13 cellular contexts compared by ENCODE assay signal in genomic region chr12:77816196-77816595, GRCh38. TPM values are rescaled to one million over a fixed set of nuclear protein-coding genes. Genes with fewer than 3 reads are reported as not detected.
DNase-seq lines count a peak whose midpoint lies in the region; ATAC-seq and TF ChIP-seq lines count a peak whose summit lies in the region.
"Had no signal": no experiment of that assay in that cellular context is flagged by ENCODE, and none has a peak within 500 bp of the region (broad histone marks: within the 10 kb centered on the region; RNA-seq: fewer than 3 reads in every experiment).

No MANE protein-coding gene starts in this region.

- POLR2A ChIA-PET in GM10248 (lab: Yijun Ruan, JAX) (no interaction called here), WTC11 (lab: Charles Lee) (no interaction called here)

- no peaks in the 10 kb centered on the region for H3K9me3 Mint-ChIP-seq in WTC11

- CTCF ChIA-PET in GM10248 (lab: Yijun Ruan, JAX) = no interaction called here
- CTCF ChIA-PET in WTC11 (lab: Charles Lee) = interaction anchor here (2.1 kb wide), 1 partner anchor 110 kb away, joined by 6 read pairs; no protein-coding TSS in a partner anchor

- ATAC-seq in GM19043 (IDR thresholded peaks at IDR 0.05; ENCODE audit: low read depth, unreplicated experiment) = peak; percentile 93
- ATAC-seq in HG02623 (IDR thresholded peaks at IDR 0.05; ENCODE audit: unreplicated experiment) = peak; percentile 98
- ATAC-seq in HG03378 (IDR thresholded peaks at IDR 0.05; ENCODE audit: unreplicated experiment) = peak; percentile 98
- no peak for ATAC-seq in WTC11

- no peaks in the 10 kb centered on the region for H3K27me3 Mint-ChIP-seq in WTC11 (ENCODE audit: low read depth)
- H3K27me3 Mint-ChIP-seq: naive B cell had no signal

- DNase-seq in GM10248 (ENCODE audit: extremely low spot score) (peak; percentile 25), GF-D8 (lab: John Stamatoyannopoulos, UW) (no peak), G401 (ENCODE audit: low spot score) (no peak), NOMO-1 treated with DMSO at 0.1 percent for 48 hours (lab: John Stamatoyannopoulos, UW; ENCODE audit: unreplicated experiment) (no peak), WTC11 (ENCODE audit: low spot score) (no peak)
- DNase-seq: activated effector memory CD4-positive, alpha-beta T cell treated with Interleukin-2 at 50 U/mL for 16 hours; caudate nucleus; KG1; naive B cell; Right ventricle myocardium superior had no signal

- in situ Hi-C loops in G401 (cut with HindIII; ENCODE audit: low sequenced_read_pairs) = no loop called here

- no peak overlapping the region for H3K4me3 Mint-ChIP-seq in WTC11
- H3K4me3 Mint-ChIP-seq: naive B cell had no signal

- H3K36me3 Mint-ChIP-seq in WTC11 = no peaks in the 10 kb centered on the region
- H3K36me3 Mint-ChIP-seq: naive B cell had no signal

- 0 out of 2 replicates have a peak, but pooled peaks cover 4% of the 10 kb centered on the region for H3K4me1 Mint-ChIP-seq in WTC11
- H3K4me1 Mint-ChIP-seq: naive B cell had no signal

- TF ChIP-seq CTCF in GM10248 (IDR thresholded peaks at IDR 0.05; ENCODE audit: control extremely low read depth, extremely low read depth, low read depth, missing control alignments) (no peak), WTC11 (IDR thresholded peaks at IDR 0.05) (no peak)

- no peak overlapping the region for H3K27ac Mint-ChIP-seq in WTC11
- H3K27ac Mint-ChIP-seq: naive B cell had no signal

TF ChIP-seq in WTC11, 78 proteins besides CTCF, POLR2A, EP300 and RAD21:
- TF ChIP-seq JUN (CRISPR knock-in tag; IDR thresholded peaks at IDR 0.05) = no peak
- no peak for TF ChIP-seq ZNF416 (CRISPR knock-in tag; IDR thresholded peaks at IDR 0.05)
TF ChIP-seq in WTC11: peak in this region for 0.

RNA-seq across cellular contexts. Expression of gene NAV3, which starts 14.5 kb away (rescaled TPM):
- total RNA-seq in G401 (2014; rRNA removed; shearing (Covaris generic)) = not detected in 2 replicates
- 0.96 to 3.3 TPM (median 1.9 TPM) in 3 replicates for total RNA-seq in WTC11 (2021)
